Comparison of ENCODE assay signal across 8 cellular contexts in the genomic region with DNA sequence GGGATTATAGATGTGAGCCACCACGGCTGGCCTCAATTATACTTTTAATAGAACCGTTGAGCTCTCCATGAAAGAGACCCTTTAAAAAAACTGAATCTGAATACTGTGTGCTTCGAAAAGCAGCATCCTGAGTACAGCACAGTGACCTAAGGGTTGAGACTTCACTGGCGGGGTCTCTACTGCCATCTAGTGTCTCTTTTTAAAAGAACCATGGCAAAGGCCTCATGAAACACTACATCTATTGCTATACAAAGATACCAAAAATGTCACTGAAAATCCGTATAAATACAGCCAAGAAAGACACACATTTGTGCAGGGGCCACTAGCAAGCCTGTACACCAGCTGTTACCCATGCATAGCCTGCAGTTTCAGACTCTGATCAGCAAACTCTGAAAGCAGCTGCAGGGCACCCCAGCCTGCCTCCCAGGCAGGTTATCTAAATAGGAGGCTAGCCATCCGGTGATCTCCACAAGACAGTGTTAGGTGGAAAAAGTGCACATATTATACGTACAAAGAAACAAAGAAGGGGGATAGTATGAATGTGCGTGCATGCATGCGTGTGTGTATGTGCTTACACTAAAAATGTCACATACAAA. TPM values are rescaled to one million over a fixed set of nuclear protein-coding genes. Genes with fewer than 3 reads are reported as not detected.
A peak's percentile ranks its signal among the peaks of the same experiment; 100 is the strongest.
DNase-seq lines count a peak whose midpoint lies in the region; ATAC-seq and TF ChIP-seq lines count a peak whose summit lies in the region.

No MANE protein-coding gene starts in this region.

- no peak for TF ChIP-seq POLR2A in suprapubic skin (IDR thresholded peaks at IDR 0.05)

- intact Hi-C loops in dorsolateral prefrontal cortex (cut with DNase I) = loop anchor here (2.0 to 5.0 kb wide), 4 partner anchors 49 to 349 kb away; partner anchors contain the start of gene FAAP100 (in 1 of the 2)
- intact Hi-C loops in lower lobe of right lung (cut with DNase I) = no loop called here

- H3K27ac ChIP-seq in dorsolateral prefrontal cortex = peak overlapping the region in 21 of 59 donors; percentile 2 to 69 (median 23)
- no peak overlapping the region for H3K27ac ChIP-seq in lower lobe of right lung
- no peak overlapping the region for H3K27ac ChIP-seq in suprapubic skin

- H3K9me3 ChIP-seq in lower lobe of right lung (no peaks in the 10 kb centered on the region), suprapubic skin (no peaks in the 10 kb centered on the region)

- H3K27me3 ChIP-seq in dorsolateral prefrontal cortex (no peaks in the 10 kb centered on the region), lower lobe of right lung (ENCODE audit: low read depth) (no peaks in the 10 kb centered on the region), suprapubic skin (no peaks in the 10 kb centered on the region)

- H3K4me1 ChIP-seq in lower lobe of right lung = peaks cover 16% of the 10 kb centered on the region
- H3K4me1 ChIP-seq in suprapubic skin = peaks cover 3% of the 10 kb centered on the region

- no peak for TF ChIP-seq EP300 in suprapubic skin (IDR thresholded peaks at IDR 0.05)

- peak; percentile 44 for ATAC-seq in GM18498 (IDR thresholded peaks at IDR 0.05; ENCODE audit: unreplicated experiment)
- ATAC-seq in lower lobe of right lung = peak; percentile 84 to 90
- no peak for ATAC-seq in HG02884 (IDR thresholded peaks at IDR 0.05; ENCODE audit: unreplicated experiment)

- peak; percentile 61 to 90 (median 77) for TF ChIP-seq CTCF in dorsolateral prefrontal cortex (IDR thresholded peaks at IDR 0.05 in 54 of 56, conservative IDR thresholded peaks at IDR 0.05 in 2 of 56; ENCODE audit: low read depth in 1 of 56, partially characterized antibody in 56 of 56)
- TF ChIP-seq CTCF in lower lobe of right lung (IDR thresholded peaks at IDR 0.05) = peak; percentile 79
- TF ChIP-seq CTCF in suprapubic skin (IDR thresholded peaks at IDR 0.05) = peak; percentile 60 to 80

- H3K36me3 ChIP-seq in lower lobe of right lung (peaks cover 97% of the 10 kb centered on the region), suprapubic skin (peaks cover 76% of the 10 kb centered on the region)

- H3K4me3 ChIP-seq in dorsolateral prefrontal cortex (no peak overlapping the region), lower lobe of right lung (no peak overlapping the region), suprapubic skin (no peak overlapping the region)

- 38% methylated on average over 9 of the region's 9 CpGs for whole genome bisulfite sequencing in suprapubic skin

- DNase-seq in AML-193 (lab: John Stamatoyannopoulos, UW) (peak; percentile 75 to 81), NCI-H2171 treated with DMSO at 0.1 percent for 48 hours (lab: John Stamatoyannopoulos, UW) (peak; percentile 80), UCSD-AML1 (lab: John Stamatoyannopoulos, UW; ENCODE audit: unreplicated experiment) (peak; percentile 19), dorsolateral prefrontal cortex (peak in 2 of 10 donors; percentile 41 to 54), lower lobe of right lung (no peak), suprapubic skin (ENCODE audit: low spot score in 2 of 2) (no peak)

RNA-seq across cellular contexts. Expression of gene NPLOC4, which starts 35.3 kb away (rescaled TPM):
- total RNA-seq in dorsolateral prefrontal cortex (100 to 1,000 TPM in 31 of 120 experiments, 10 to 100 TPM in 89; 67.3 to 117 (median 92.7) TPM), lower lobe of right lung (69.6 TPM), suprapubic skin (100 to 1,000 TPM in 1 of 4 donors, 10 to 100 TPM in 3; 77.1 to 115 (median 91.7) TPM)

RNA-seq across cellular contexts. Expression of gene TSPAN10, which starts 35.4 kb away (rescaled TPM):
- 1 to 10 TPM in 37 of 120 experiments, under 1 TPM in 76, not detected in 7; 0.20 to 2.8 (median 0.77) TPM for total RNA-seq in dorsolateral prefrontal cortex
- 1.1 TPM for total RNA-seq in lower lobe of right lung
- 1 to 10 TPM in 3 of 4 donors, under 1 TPM in 1; 0.99 to 9.2 (median 2.5) TPM for total RNA-seq in suprapubic skin

RNA-seq across cellular contexts. Expression of gene FAAP100, which starts 49.5 kb away (rescaled TPM):
- total RNA-seq in dorsolateral prefrontal cortex (10 to 100 TPM; 11.9 to 29.9 (median 19.3) TPM), lower lobe of right lung (26.0 TPM), suprapubic skin (10 to 100 TPM; 33.0 to 44.2 (median 37.7) TPM)

RNA-seq across cellular contexts. Expression of gene PDE6G, which starts 54.7 kb away (rescaled TPM):
- total RNA-seq in dorsolateral prefrontal cortex (1 to 10 TPM in 9 of 120 experiments, under 1 TPM in 10, not detected in 101; 0.30 to 1.6 (median 0.82) TPM), lower lobe of right lung (2.0 TPM), suprapubic skin (under 1 TPM in 1 of 4 donors, not detected in 3; 0.53 TPM)

Comparison
In these comparisons a context has a peak if more than half of its experiments do, and no peak if none do; other contexts are left out.
1. DNase-seq: peak in AML-193 (2 of 2), NCI-H2171 treated with DMSO at 0.1 percent for 48 hours (single experiment) and UCSD-AML1 (single experiment); none in lower lobe of right lung (single experiment) and suprapubic skin (0 of 2).
2. Peak in every context shown above with its lines, with median percentiles within 50 percentile points of each other: CTCF ChIP-seq.